12 cellular contexts compared by ENCODE assay signal in genomic region chr7:1861799-1862458, GRCh38.
"Had no signal": no experiment of that assay in that cellular context is flagged by ENCODE, and none has a peak within 500 bp of the region (broad histone marks: within the 10 kb centered on the region; RNA-seq: fewer than 3 reads in every experiment).

No MANE protein-coding gene starts in this region.

- H3K4me1 ChIP-seq: breast epithelium, foreskin keratinocyte, tibial artery had no signal

- H3K27me3 ChIP-seq: breast epithelium, foreskin keratinocyte, tibial artery had no signal

- H3K36me3 ChIP-seq: breast epithelium, tibial artery had no signal

- H3K9me3 ChIP-seq: tibial artery had no signal

- DNase-seq: activated CD4-positive, alpha-beta T cell treated with anti-CD3 and anti-CD28 coated beads, Interleukin-2, amount 10 ng/mL, durations not matched to agents 7 days and 5 days; activated naive CD4-positive, alpha-beta T cell; activated T-cell treated with anti-CD3 and anti-CD28 coated beads for 4 hours; aorta; cerebellar nuclear complex; foreskin keratinocyte; left cardiac atrium; naive B cell; stimulated activated CD4-positive, alpha-beta T cell treated with anti-CD3 and anti-CD28 coated beads, Interleukin-2, amount 100 ng/mL, for 48 hours; stimulated activated naive CD4-positive, alpha-beta T cell; tibial artery had no signal

- H3K27ac ChIP-seq: breast epithelium, foreskin keratinocyte, tibial artery had no signal

- H3K4me3 ChIP-seq: breast epithelium, tibial artery had no signal
